ENCODE assay signal across 13 cellular contexts in the genomic region with DNA sequence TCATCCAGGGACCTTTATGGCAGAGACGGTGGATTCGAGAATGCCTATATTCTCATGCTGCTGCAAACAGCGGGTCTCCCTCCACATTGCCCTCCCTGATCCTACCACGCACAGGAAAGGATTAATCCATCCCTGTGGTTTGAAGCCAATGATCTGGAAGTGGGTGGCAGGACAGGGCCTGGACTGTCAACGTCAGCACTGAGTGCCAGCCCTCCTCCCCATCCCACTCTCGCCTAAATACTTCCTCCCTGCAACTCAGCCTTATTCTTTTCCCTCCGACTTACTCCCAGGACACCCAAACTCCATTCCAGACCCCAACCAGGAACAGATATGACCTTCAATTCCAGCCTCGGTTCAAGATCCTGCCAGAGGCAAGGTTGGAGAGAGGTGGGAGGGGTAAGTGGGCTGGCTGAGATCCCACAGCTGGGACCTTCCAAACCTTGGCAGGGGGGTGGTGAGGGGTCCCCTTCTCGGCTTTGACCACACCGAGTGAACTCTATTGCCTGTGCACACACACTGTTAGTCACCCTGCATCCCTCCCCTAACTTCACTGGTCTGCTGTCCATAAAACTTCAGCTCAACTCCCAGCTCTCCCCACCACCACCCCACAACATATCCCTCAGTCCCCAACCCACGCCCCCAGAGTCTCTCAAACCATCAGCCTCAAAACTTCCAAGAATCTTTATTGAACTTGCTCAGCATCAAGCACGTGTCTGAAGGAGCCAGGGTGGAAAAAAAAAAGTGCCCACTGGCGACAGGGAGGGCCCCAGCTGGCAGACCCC. TPM values are rescaled to one million over a fixed set of nuclear protein-coding genes. Genes with fewer than 3 reads are reported as not detected.
DNase-seq lines count a peak whose midpoint lies in the region; ATAC-seq and TF ChIP-seq lines count a peak whose summit lies in the region.
"Had no signal": no experiment of that assay in that cellular context is flagged by ENCODE, and none has a peak within 500 bp of the region (broad histone marks: within the 10 kb centered on the region; RNA-seq: fewer than 3 reads in every experiment).

No MANE protein-coding gene starts in this region.

- peaks cover 64% of the 10 kb centered on the region for H3K4me1 Mint-ChIP-seq in nephron

- TF ChIP-seq POLR2A in breast epithelium (IDR thresholded peaks at IDR 0.05): no peak
- TF ChIP-seq POLR2A in vagina (IDR thresholded peaks at IDR 0.05): no peak

- intact Hi-C loops in left ventricle myocardium inferior (cut with micrococcal nuclease): no loop called here
- intact Hi-C loops in Right ventricle myocardium inferior (cut with DNase I): no loop called here
- intact Hi-C loops in breast epithelium (cut with DNase I; ENCODE audit: low total_unique reads): no loop called here
- intact Hi-C loops in vagina (cut with DNase I): no loop called here

- H3K27me3 ChIP-seq in left ventricle myocardium inferior (ENCODE audit: low read depth) (no peaks in the 10 kb centered on the region), breast epithelium (no peaks in the 10 kb centered on the region), vagina (no peaks in the 10 kb centered on the region)
- H3K27me3 ChIP-seq: SJCRH30 had no signal

- no peaks in the 10 kb centered on the region for H3K9me3 ChIP-seq in left ventricle myocardium inferior (replicated peaks)
- no peaks in the 10 kb centered on the region for H3K9me3 ChIP-seq in breast epithelium
- H3K9me3 ChIP-seq in vagina: no peaks in the 10 kb centered on the region
- H3K9me3 ChIP-seq: SJCRH30 had no signal

- peaks cover 6% of the 10 kb centered on the region for H3K27me3 Mint-ChIP-seq in nephron (ENCODE audit: low read depth)
- H3K27me3 Mint-ChIP-seq: naive B cell had no signal

- DNase-seq in left ventricle myocardium inferior (no peak), Right ventricle myocardium inferior (ENCODE audit: missing footprints) (no peak), breast epithelium (ENCODE audit: low spot score in 2 of 2) (no peak), vagina (ENCODE audit: extremely low spot score in 2 of 2) (peak in 1 of 2 donors; percentile 81), superior temporal gyrus (ENCODE audit: extremely low spot score) (no peak), left lobe of liver (ENCODE audit: low spot score) (no peak)
- DNase-seq: hypothalamus, naive B cell, NCI-H2107, SJCRH30 had no signal

- TF ChIP-seq CTCF in left ventricle myocardium inferior (IDR thresholded peaks at IDR 0.05; ENCODE audit: borderline replicate concordance): no peak
- TF ChIP-seq CTCF in breast epithelium (IDR thresholded peaks at IDR 0.05): no peak
- TF ChIP-seq CTCF in nephron (IDR thresholded peaks at IDR 0.05; ENCODE audit: unreplicated experiment in 3 of 3): no peak
- no peak for TF ChIP-seq CTCF in vagina (IDR thresholded peaks at IDR 0.05)

- H3K4me3 Mint-ChIP-seq in nephron: peak overlapping the region; percentile 13 to 71 (median 39)

- peaks cover 59% of the 10 kb centered on the region for H3K4me1 ChIP-seq in left ventricle myocardium inferior
- H3K4me1 ChIP-seq in breast epithelium: peaks cover 11 to 36% of the 10 kb centered on the region in 2 donors
- H3K4me1 ChIP-seq in vagina: peaks cover 85% of the 10 kb centered on the region

- H3K4me3 ChIP-seq in left ventricle myocardium inferior: peak overlapping the region; percentile 66
- peak overlapping the region in 1 of 3 donors; percentile 62 for H3K4me3 ChIP-seq in breast epithelium
- H3K4me3 ChIP-seq in vagina: peak overlapping the region in 1 of 2 donors; percentile 61
- H3K4me3 ChIP-seq: SJCRH30 had no signal

- no peaks in the 10 kb centered on the region for H3K36me3 Mint-ChIP-seq in nephron (ENCODE audit: low read depth)
- H3K36me3 Mint-ChIP-seq: naive B cell had no signal

- no peak overlapping the region for H3K27ac ChIP-seq in left ventricle myocardium inferior (replicated peaks)
- peak overlapping the region; percentile 89 to 94 for H3K27ac ChIP-seq in breast epithelium
- peak overlapping the region; percentile 99 for H3K27ac ChIP-seq in vagina
- H3K27ac ChIP-seq: SJCRH30 had no signal

- H3K9me3 Mint-ChIP-seq in nephron: no peaks in the 10 kb centered on the region
- H3K9me3 Mint-ChIP-seq: naive B cell had no signal

- no peak for ATAC-seq in Right ventricle myocardium inferior
- no peak for ATAC-seq in HG02973 (IDR thresholded peaks at IDR 0.05; ENCODE audit: unreplicated experiment)
- ATAC-seq in left lobe of liver: no peak

- H3K36me3 ChIP-seq in left ventricle myocardium inferior: no peaks in the 10 kb centered on the region
- H3K36me3 ChIP-seq in breast epithelium: no peaks in the 10 kb centered on the region
- H3K36me3 ChIP-seq in vagina: peaks cover 0 to 7% of the 10 kb centered on the region in 2 donors
- H3K36me3 ChIP-seq: SJCRH30 had no signal

- H3K27ac Mint-ChIP-seq in nephron: peak overlapping the region; percentile 98 to 99 (median 98)

RNA-seq across cellular contexts. Expression of gene S100A5, which starts 2.4 kb away (rescaled TPM):
- total RNA-seq in left ventricle myocardium inferior (not detected), Right ventricle myocardium inferior (not detected), breast epithelium (not detected), vagina (not detected), left lobe of liver (not detected)
- total RNA-seq: SJCRH30 had no signal

RNA-seq across cellular contexts. Expression of gene S100A4, which starts 2.5 kb away (rescaled TPM):
- total RNA-seq in left ventricle myocardium inferior (137 TPM), Right ventricle myocardium inferior (164 TPM), breast epithelium (1,000 to 10,000 TPM in 1 of 3 donors, 100 to 1,000 TPM in 2; 177 to 1,015 (median 198) TPM), vagina (375 TPM), left lobe of liver (7.1 TPM)

RNA-seq across cellular contexts. Expression of gene S100A3, which starts 5.9 kb away (rescaled TPM):
- 0.36 TPM for total RNA-seq in left ventricle myocardium inferior
- 0.49 TPM for total RNA-seq in Right ventricle myocardium inferior
- 1 to 10 TPM in 2 of 3 donors, under 1 TPM in 1; 0.44 to 2.6 (median 2.2) TPM for total RNA-seq in breast epithelium
- total RNA-seq in vagina: 9.6 TPM
- not detected for total RNA-seq in left lobe of liver
- total RNA-seq: activated CD8-positive, alpha-beta memory T cell treated with anti-CD3 and anti-CD28 coated beads for 36 hours had no signal

RNA-seq across cellular contexts. Expression of gene S100A6, which starts 7.4 kb away (rescaled TPM):
- total RNA-seq in left ventricle myocardium inferior (336 TPM), Right ventricle myocardium inferior (265 TPM), breast epithelium (100 to 1,000 TPM; 351 to 861 (median 423) TPM), vagina (562 TPM), left lobe of liver (13.9 TPM)

RNA-seq across cellular contexts. Expression of gene S100A2, which starts 22.5 kb away (rescaled TPM):
- total RNA-seq in left ventricle myocardium inferior (2.7 TPM), Right ventricle myocardium inferior (2.3 TPM), breast epithelium (1 to 10 TPM in 1 of 3 donors, under 1 TPM in 1, not detected in 1; 0.33 to 5.4 TPM), vagina (470 TPM), left lobe of liver (0.55 TPM)

Comparison
In these comparisons a context has a peak if more than half of its experiments do, and no peak if none do; other contexts are left out.
1. RNA of gene S100A4, which starts 2.5 kb away (total RNA-seq): 375 TPM in vagina (single experiment), 177 to 1,015 TPM in breast epithelium, 164 TPM in Right ventricle myocardium inferior (single experiment) and 137 TPM in left ventricle myocardium inferior (single experiment); 7.1 TPM in left lobe of liver (single experiment); every median in the first group is over 10 times any median in the second.